ENCODE assay signal across 35 cellular contexts in the genomic region with DNA sequence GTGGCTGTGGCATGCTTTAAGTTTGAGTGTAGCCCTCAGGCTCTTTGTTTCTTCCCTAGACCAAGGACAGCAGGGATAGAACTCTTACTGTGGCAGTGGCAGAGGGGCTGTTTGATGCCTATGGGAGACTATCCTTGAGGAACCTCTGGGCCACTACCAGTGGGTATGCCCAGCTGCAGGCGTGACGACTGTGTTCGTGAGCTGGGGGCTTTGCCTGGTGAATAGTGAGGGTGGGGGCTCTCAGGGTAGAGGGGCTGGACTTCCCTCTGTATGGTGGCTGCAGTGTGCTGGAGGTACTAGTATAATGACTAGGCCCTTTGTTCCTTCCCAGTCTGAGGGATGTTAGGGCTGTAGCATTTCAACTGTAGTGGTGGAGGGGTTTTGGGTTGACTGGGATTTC.
"Had no signal": no experiment of that assay in that cellular context is flagged by ENCODE, and none has a peak within 500 bp of the region (broad histone marks: within the 10 kb centered on the region; RNA-seq: fewer than 3 reads in every experiment).

No MANE protein-coding gene starts in this region.

- H3K36me3 ChIP-seq: MG63 had no signal

- H3K27ac ChIP-seq: KMS-11 had no signal

- H3K4me2 ChIP-seq: KMS-11 had no signal

- H3K9me3 ChIP-seq: MG63 had no signal

- H3K9ac ChIP-seq: KMS-11 had no signal

- DNase-seq: Karpas-422, Kasumi-1, MG63, MM.1S, MV-4-11, NCI-H1048, NCI-H1092, NCI-H1092 treated with DMSO at 0.1 percent for 48 hours, NCI-H1105, NCI-H1105 treated with DMSO at 0.1 percent for 48 hours, NCI-H1417, NCI-H1417 treated with DMSO at 0.1 percent for 48 hours, NCI-H1436, NCI-H1436 treated with DMSO at 0.1 percent for 48 hours, NCI-H146, NCI-H1694, NCI-H1694 treated with DMSO at 0.1 percent for 48 hours, NCI-H187, NCI-H187 treated with DMSO at 0.1 percent for 48 hours, NCI-H1930, NCI-H2029, NCI-H2029 treated with DMSO at 0.1 percent for 48 hours, NCI-H2081, NCI-H2107, NCI-H2171, NCI-H2171 treated with DMSO at 0.1 percent for 48 hours, NCI-H2227 treated with DMSO at 0.1 percent for 48 hours, NCI-H226, NCI-H345, NCI-H446, NCI-H446 treated with DMSO at 0.1 percent for 48 hours, NCI-H510A, NCI-H510A treated with DMSO at 0.1 percent for 48 hours, NCI-H524 had no signal

- H3K27me3 ChIP-seq: MG63 had no signal

- H3K4me3 ChIP-seq: MG63 had no signal
